1 cellular context compared by ENCODE assay signal in genomic region chr5:86232246-86232645, GRCh38.
TF ChIP-seq lines count a peak whose summit lies in the region.

No MANE protein-coding gene starts in this region.

TF ChIP-seq in HEK293, 187 proteins besides CTCF, POLR2A, EP300 and RAD21 (continued from another document):
- TF ChIP-seq ZNF518A (tag by site-specific recombination; conservative IDR thresholded peaks at IDR 0.05; ENCODE audit: low read depth) (no peak), ZNF239 (tag by site-specific recombination; IDR thresholded peaks at IDR 0.05) (no peak), OSR2 (tag by site-specific recombination; IDR thresholded peaks at IDR 0.05) (peak; percentile 77), ZNF654 (tag by site-specific recombination; IDR thresholded peaks at IDR 0.05; ENCODE audit: low read depth) (no peak), YY2 (tag by site-specific recombination; IDR thresholded peaks at IDR 0.05) (no peak), ZNF114 (tag by site-specific recombination; IDR thresholded peaks at IDR 0.05) (no peak), ZNF549 (tag by site-specific recombination; IDR thresholded peaks at IDR 0.05) (no peak), ZBTB11 (tag by site-specific recombination; conservative IDR thresholded peaks at IDR 0.05; ENCODE audit: low read depth) (no peak), KLF9 (tag by site-specific recombination; IDR thresholded peaks at IDR 0.05; ENCODE audit: low read depth) (no peak), ZNF10 (tag by site-specific recombination; IDR thresholded peaks at IDR 0.05) (no peak), ZNF664 (tag by site-specific recombination; IDR thresholded peaks at IDR 0.05) (no peak), ZNF18 (tag by site-specific recombination; IDR thresholded peaks at IDR 0.05) (no peak), ZNF600 (tag by site-specific recombination; IDR thresholded peaks at IDR 0.05) (no peak), ZBTB17 (tag by site-specific recombination; IDR thresholded peaks at IDR 0.05) (0 out of 2 replicates have a peak, but pooled peaks have one; percentile 25), MZF1 (tag by site-specific recombination; IDR thresholded peaks at IDR 0.05; ENCODE audit: borderline replicate concordance) (peak; percentile 22; the same call in 1 of the 2 replicates), ZSCAN18 (tag by site-specific recombination; IDR thresholded peaks at IDR 0.05) (no peak), ZBTB1 (tag by site-specific recombination; IDR thresholded peaks at IDR 0.05) (no peak), ZBTB21 (tag by site-specific recombination; IDR thresholded peaks at IDR 0.05) (no peak), ZNF514 (tag by site-specific recombination; IDR thresholded peaks at IDR 0.05) (no peak), ZEB2 (tag by site-specific recombination; IDR thresholded peaks at IDR 0.05) (no peak), ZNF521 (tag by site-specific recombination; IDR thresholded peaks at IDR 0.05) (no peak), SP7 (tag by site-specific recombination; IDR thresholded peaks at IDR 0.05) (no peak), ZNF626 (tag by site-specific recombination; IDR thresholded peaks at IDR 0.05) (no peak), ZNF184 (tag by site-specific recombination; IDR thresholded peaks at IDR 0.05) (no peak), ZBTB6 (tag by site-specific recombination; IDR thresholded peaks at IDR 0.05) (no peak), ZNF211 (tag by site-specific recombination; IDR thresholded peaks at IDR 0.05; ENCODE audit: low read depth) (no peak), ZNF354C (tag by site-specific recombination; IDR thresholded peaks at IDR 0.05; ENCODE audit: borderline replicate concordance, low read depth) (no peak), INSM2 (tag by site-specific recombination; IDR thresholded peaks at IDR 0.05) (0 out of 2 replicates have a peak, but pooled peaks have one; percentile 23), ZNF645 (tag by site-specific recombination; IDR thresholded peaks at IDR 0.05) (no peak), ZNF274 (IDR thresholded peaks at IDR 0.05; ENCODE audit: low read length) (no peak), ZNF274 (tag by site-specific recombination; IDR thresholded peaks at IDR 0.05; ENCODE audit: borderline replicate concordance) (no peak), ZNF148 (tag by site-specific recombination; IDR thresholded peaks at IDR 0.05; ENCODE audit: borderline replicate concordance) (no peak), KLF10 (tag by site-specific recombination; IDR thresholded peaks at IDR 0.05) (no peak), FEZF1 (tag by site-specific recombination; IDR thresholded peaks at IDR 0.05) (no peak)
TF ChIP-seq in HEK293: peak in this region for 13.
